Comparison of ENCODE assay signal across 12 cellular contexts in genomic region chr4:168840988-168841681, GRCh38.
DNase-seq lines count a peak whose midpoint lies in the region; ATAC-seq lines count a peak whose summit lies in the region.
"Had no signal": no experiment of that assay in that cellular context is flagged by ENCODE, and none has a peak within 500 bp of the region (broad histone marks: within the 10 kb centered on the region; RNA-seq: fewer than 3 reads in every experiment).

No MANE protein-coding gene starts in this region.

- H3K4me3 ChIP-seq in stomach smooth muscle (ENCODE audit: low read length in 2 of 2): peak overlapping the region in 1 of 2 donors; percentile 47

- H3K27ac ChIP-seq in stomach smooth muscle (ENCODE audit: low read length): peak overlapping the region; percentile 99
- H3K27ac ChIP-seq: 22Rv1 had no signal

- no peaks in the 10 kb centered on the region for H3K27me3 ChIP-seq in stomach smooth muscle (ENCODE audit: control insufficient read depth in 1 of 2, insufficient read depth in 2 of 2, low read length in 2 of 2)

- H3K9ac ChIP-seq in stomach smooth muscle (ENCODE audit: low read length in 2 of 2): peak overlapping the region in 1 of 2 donors; percentile 29

- no peaks in the 10 kb centered on the region for H3K9me3 ChIP-seq in stomach smooth muscle (ENCODE audit: control insufficient read depth in 2 of 2, low read length in 2 of 2)

- H3K36me3 ChIP-seq in stomach smooth muscle (ENCODE audit: control insufficient read depth in 2 of 2, insufficient read depth in 2 of 2, low read length in 2 of 2): peaks cover 11% of the 10 kb centered on the region in 2 donors

- DNase-seq in DMS 273 (lab: John Stamatoyannopoulos, UW; ENCODE audit: unreplicated experiment): peak; percentile 15
- no peak for DNase-seq in DMS 273 treated with DMSO at 0.1 percent for 48 hours (lab: John Stamatoyannopoulos, UW)
- DNase-seq in astrocyte of the hippocampus (ENCODE audit: low read depth, low spot score): peak; percentile 74
- DNase-seq in inferior parietal cortex (ENCODE audit: extremely low spot score): peak; percentile 38
- DNase-seq in NAMALWA (ENCODE audit: low spot score): no peak
- no peak for DNase-seq in ureter (ENCODE audit: low spot score)
- DNase-seq: NCI-H187; stimulated activated CD4-positive, alpha-beta T cell treated with anti-CD3 and anti-CD28 coated beads, Interleukin-12 subunit alpha, Interleukin-12 subunit beta, amount 100 ng/mL, for 4 hours; stimulated activated naive B cell treated with anti-CD40 and anti-IgM and Interleukin-4, amounts not matched to agents 10 μg/mL and 1 μg/mL and 100 μg/mL, for 72 hours had no signal

- ATAC-seq in HG02840 (IDR thresholded peaks at IDR 0.05; ENCODE audit: low FRiP score, unreplicated experiment): no peak

- H3K4me1 ChIP-seq in stomach smooth muscle (ENCODE audit: control insufficient read depth, insufficient read depth, low read length): peaks cover 69% of the 10 kb centered on the region

Comparison
In these comparisons a context has a peak if more than half of its experiments do, and no peak if none do; other contexts are left out.
1. DNase-seq: peak in DMS 273 (single experiment), astrocyte of the hippocampus (single experiment) and inferior parietal cortex (single experiment); none in DMS 273 treated with DMSO at 0.1 percent for 48 hours (single experiment), NAMALWA (single experiment) and ureter (single experiment).